ENCODE assay signal across 12 cellular contexts in the genomic region with DNA sequence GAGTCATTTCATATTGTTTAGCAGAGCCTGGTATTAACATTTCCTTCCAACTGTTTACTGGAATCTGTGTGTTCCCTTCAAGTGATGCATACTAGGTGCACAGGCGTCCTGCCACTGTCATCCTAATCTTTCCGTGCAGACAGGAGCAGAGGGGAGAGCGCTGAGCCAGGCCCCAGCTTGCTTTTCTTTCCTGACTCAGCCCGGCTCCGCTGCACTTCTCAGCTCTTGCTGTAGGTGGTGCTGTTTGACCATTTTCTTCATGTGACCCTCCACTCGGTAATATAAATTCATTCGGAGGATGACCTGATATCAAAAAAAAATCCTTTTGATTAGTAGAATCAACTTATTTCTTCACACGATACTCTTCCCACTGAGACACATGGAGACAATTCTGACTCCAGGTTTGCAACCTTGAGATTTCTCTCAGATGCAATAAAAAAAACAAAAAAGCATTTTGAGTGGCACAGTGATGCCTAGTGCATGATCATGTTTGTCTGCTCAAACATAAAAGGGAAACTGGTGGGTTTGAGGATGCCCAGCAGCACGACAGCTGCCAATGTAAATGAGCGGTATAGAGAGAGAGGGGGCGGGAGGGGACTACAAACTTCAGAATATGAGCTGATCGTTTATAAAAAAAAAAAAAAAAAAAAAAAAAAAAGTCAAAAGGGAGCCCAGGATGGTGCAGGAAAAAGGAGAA. TPM values are rescaled to one million over a fixed set of nuclear protein-coding genes. Genes with fewer than 3 reads are reported as not detected.
A peak's percentile ranks its signal among the peaks of the same experiment; 100 is the strongest.
DNase-seq lines count a peak whose midpoint lies in the region; ATAC-seq, FAIRE-seq and TF ChIP-seq lines count a peak whose summit lies in the region.
"Not testable (repeated sequence)": the region's sequence is repeated elsewhere in the genome, so short reads cannot be mapped to it uniquely, and the experiment has no call there.
"Had no signal": no experiment of that assay in that cellular context is flagged by ENCODE, and none has a peak within 500 bp of the region (broad histone marks: within the 10 kb centered on the region; RNA-seq: fewer than 3 reads in every experiment).

No MANE protein-coding gene starts in this region.

- intact Hi-C loops in CD8-positive, alpha-beta T cell (cut with DNase I, micrococcal nuclease); PC-9 (cut with micrococcal nuclease; ENCODE audit: unreplicated experiment); K562 (cut with micrococcal nuclease): not testable (repeated sequence)

- not testable (repeated sequence) for H3K9me3 ChIP-seq in CD8-positive, alpha-beta T cell (ENCODE audit: low read length); PC-9 (ENCODE audit: insufficient read depth, low read depth); K562 (replicated peaks; ENCODE audit: control insufficient read depth, insufficient read depth, low read depth, low read length)

- WGBS in K562 (ENCODE audit: insufficient coverage, low coverage, missing lambda C conversion rate) = no CpG with 5 or more reads among the region's 12 CpGs

- not testable (repeated sequence) for H3K27me3 ChIP-seq in CD8-positive, alpha-beta T cell (ENCODE audit: insufficient read depth, low read length); PC-9 (ENCODE audit: insufficient read depth, low read depth); K562 (ENCODE audit: control insufficient read depth in 2 of 2, insufficient read depth in 2 of 2, low read length in 2 of 2)
- peaks cover 11% of the 10 kb centered on the region; the same call in 1 of the 2 replicates for H3K27me3 ChIP-seq in GM23338 (ENCODE audit: insufficient read depth)

- not testable (repeated sequence) for H3K27ac ChIP-seq in CD8-positive, alpha-beta T cell (ENCODE audit: low read depth, low read length); GM23338 (ENCODE audit: low read depth); PC-9; K562 (ENCODE audit: extremely low read depth, low read depth, low read length)

- not testable (repeated sequence) for H3K4me2 ChIP-seq in GM23338; PC-9; K562 (ENCODE audit: insufficient read depth, low read length)

- H3K4me1 ChIP-seq in CD8-positive, alpha-beta T cell (ENCODE audit: insufficient read depth, low read length); GM23338 (ENCODE audit: insufficient read depth); PC-9 (replicated peaks; ENCODE audit: insufficient read depth); K562 (replicated peaks in 1 of 2; ENCODE audit: control insufficient read depth in 2 of 2, insufficient read depth in 2 of 2, low read length in 2 of 2): not testable (repeated sequence)

- H3K9me2 ChIP-seq in GM23338 (ENCODE audit: insufficient read depth); PC-9 (ENCODE audit: insufficient read depth): not testable (repeated sequence)

- TF ChIP-seq CTCF in CD8-positive, alpha-beta T cell (IDR thresholded peaks at IDR 0.05); GM23338 (conservative IDR thresholded peaks at IDR 0.05; ENCODE audit: low read depth in 2 of 2); K562 (IDR thresholded peaks at IDR 0.05 in 2 of 3, conservative IDR thresholded peaks at IDR 0.05 in 1 of 3; ENCODE audit: insufficient read depth in 2 of 3, low read depth in 1 of 3, low read length in 3 of 3): not testable (repeated sequence)
- TF ChIP-seq CTCF in PC-9 (conservative IDR thresholded peaks at IDR 0.05) = peak; percentile 36

- BruUV-seq in PC-9 (replicated peaks; lab: Mats Ljungman, UMichigan); K562 (replicated peaks; lab: Mats Ljungman, UMichigan): not testable (repeated sequence)

- not testable (repeated sequence) for H3K79me2 ChIP-seq in GM23338 (replicated peaks; ENCODE audit: insufficient read depth); PC-9 (ENCODE audit: low read depth); K562 (ENCODE audit: control insufficient read depth, insufficient read depth, low read length)

- H3K36me3 ChIP-seq in CD8-positive, alpha-beta T cell (ENCODE audit: insufficient read depth, low read length); GM23338 (ENCODE audit: insufficient read depth); PC-9 (ENCODE audit: low read depth); K562 (ENCODE audit: control insufficient read depth, insufficient read depth, low read length): not testable (repeated sequence)

- not testable (repeated sequence) for H3K27ac Mint-ChIP-seq in CD8-positive, alpha-beta T cell; GM23338; stimulated activated effector memory CD8-positive, alpha-beta T cell treated with anti-CD3 and anti-CD28 coated beads, Interleukin-12 subunit alpha, Interleukin-12 subunit beta, amount 100 ng/mL, for 72 hours

- in situ Hi-C loops in K562 (cut with MboI) = not testable (repeated sequence)

- not testable (repeated sequence) for H3K4me1 Mint-ChIP-seq in CD8-positive, alpha-beta T cell (ENCODE audit: low read depth); GM23338; stimulated activated effector memory CD8-positive, alpha-beta T cell treated with anti-CD3 and anti-CD28 coated beads, Interleukin-12 subunit alpha, Interleukin-12 subunit beta, amount 100 ng/mL, for 72 hours

- H3K36me3 Mint-ChIP-seq in CD8-positive, alpha-beta T cell; GM23338 (ENCODE audit: low read depth); stimulated activated effector memory CD8-positive, alpha-beta T cell treated with anti-CD3 and anti-CD28 coated beads, Interleukin-12 subunit alpha, Interleukin-12 subunit beta, amount 100 ng/mL, for 72 hours: not testable (repeated sequence)

- not testable (repeated sequence) for H3K9ac ChIP-seq in K562 (ENCODE audit: insufficient read depth in 1 of 2, low read depth in 2 of 2, low read length in 2 of 2)

- H2AFZ ChIP-seq in GM23338; PC-9; K562 (ENCODE audit: low read depth, low read length): not testable (repeated sequence)

- POLR2A ChIA-PET in CD8-positive, alpha-beta T cell (lab: Charles Lee); PC-9 (lab: Charles Lee; ENCODE audit: unreplicated experiment); K562 (lab: Yijun Ruan, JAX): not testable (repeated sequence)

- peak; percentile 98 for ATAC-seq in CD8-positive, alpha-beta T cell
- ATAC-seq in GM19328 (IDR thresholded peaks at IDR 0.05; ENCODE audit: unreplicated experiment) (peak; percentile 71), GM23338 (peak; percentile 93), HG03108 (IDR thresholded peaks at IDR 0.05; ENCODE audit: unreplicated experiment) (peak; percentile 76), K562 (peak; percentile 88), left lobe of liver (peak; percentile 99)
- ATAC-seq in stimulated activated effector memory CD8-positive, alpha-beta T cell treated with anti-CD3 and anti-CD28 coated beads, Interleukin-12 subunit alpha, Interleukin-12 subunit beta, amount 100 ng/mL, for 72 hours = peak; percentile 81

- H3K27me3 Mint-ChIP-seq in CD8-positive, alpha-beta T cell (ENCODE audit: low read depth); GM23338 (ENCODE audit: insufficient read depth, low read depth, poor library complexity): not testable (repeated sequence)

- DNase-seq in CD8-positive, alpha-beta T cell; GM23338 (ENCODE audit: low spot score); PC-9; K562 (ENCODE audit: extremely low read depth in 1 of 4, low spot score in 3 of 4); left lobe of liver (ENCODE audit: low spot score); stimulated activated effector memory CD8-positive, alpha-beta T cell treated with anti-CD3 and anti-CD28 coated beads, Interleukin-12 subunit alpha, Interleukin-12 subunit beta, amount 100 ng/mL, for 72 hours (ENCODE audit: low spot score in 2 of 2): not testable (repeated sequence)

- H3K4me3 ChIP-seq in CD8-positive, alpha-beta T cell (ENCODE audit: low read depth, low read length); GM23338; PC-9; K562: not testable (repeated sequence)

- H3F3A ChIP-seq in GM23338 (replicated peaks; ENCODE audit: low read depth); PC-9 (ENCODE audit: insufficient read depth, low read depth): not testable (repeated sequence)

- TF ChIP-seq POLR2A in K562 (conservative IDR thresholded peaks at IDR 0.05) = not testable (repeated sequence)

- CTCF ChIA-PET in CD8-positive, alpha-beta T cell (lab: Charles Lee); PC-9 (lab: Charles Lee); K562 (lab: Yijun Ruan, JAX; ENCODE audit: low intra/inter-chr PET ratio): not testable (repeated sequence)

- not testable (repeated sequence) for H4K20me1 ChIP-seq in GM23338 (replicated peaks; ENCODE audit: insufficient read depth); PC-9 (ENCODE audit: insufficient read depth); K562 (replicated peaks; ENCODE audit: control insufficient read depth, insufficient read depth, low read length)

- not testable (repeated sequence) for FAIRE-seq in K562 (lab: Jason Lieb, UNC)

- not testable (repeated sequence) for TF ChIP-seq EP300 in K562 (IDR thresholded peaks at IDR 0.05; ENCODE audit: low read length)

- H3K4me3 Mint-ChIP-seq in CD8-positive, alpha-beta T cell; GM23338; stimulated activated effector memory CD8-positive, alpha-beta T cell treated with anti-CD3 and anti-CD28 coated beads, Interleukin-12 subunit alpha, Interleukin-12 subunit beta, amount 100 ng/mL, for 72 hours: not testable (repeated sequence)

- not testable (repeated sequence) for H3K9me3 Mint-ChIP-seq in CD8-positive, alpha-beta T cell; GM23338; stimulated activated effector memory CD8-positive, alpha-beta T cell treated with anti-CD3 and anti-CD28 coated beads, Interleukin-12 subunit alpha, Interleukin-12 subunit beta, amount 100 ng/mL, for 72 hours

- H3K9me1 ChIP-seq in K562 (ENCODE audit: control insufficient read depth, insufficient read depth, low read length) = not testable (repeated sequence)

- peak; percentile 18 to 19; a peak in 2 of 4 replicates for TF ChIP-seq RAD21 in K562 (CRISPR knock-in tag; conservative IDR thresholded peaks at IDR 0.05 in 1 of 2, IDR thresholded peaks at IDR 0.05 in 1 of 2)

RNA-seq across cellular contexts. Expression of a gene that starts 29.0 kb away (rescaled TPM):
- not detected for total RNA-seq in CD8-positive, alpha-beta T cell
- total RNA-seq in GM23338 (2014; rRNA removed; shearing (Covaris generic)) = not detected in 2 replicates
- polyA plus RNA-seq in GM23338 (2016; fragmentation: Nextera tagmentation; extraction: Ambion mirVana) (not detected in 2 replicates), K562 (2011; rRNA removed) (0.19 and 0.21 TPM in 2 replicates), K562 (2014; fragmentation: Illumina TruSeq; extraction: Trizol) (0.06 and 0.25 TPM in 2 replicates), K562 (2014; fragmentation: Nextera tagmentation; extraction: Ambion mirVana) (not detected), K562 (2014; rRNA removed) (0.42 and 0.73 TPM in 2 replicates)
- total RNA-seq in PC-9 (2021) (0.28 and 0.43 TPM in 2 replicates), K562 (2014; rRNA removed) (0.24 and 0.32 TPM in 2 replicates), K562 (2014; rRNA removed; fragmentation: Illumina TruSeq; extraction: Trizol) (0.10 and 0.22 TPM in 2 replicates), K562 (2015; rRNA removed; fragmentation: Illumina TruSeq; extraction: Trizol) (0.34 and 0.47 TPM in 2 replicates), K562 (2021) (0.16 and 0.20 TPM in 2 replicates), left lobe of liver (0.10 TPM)
- total RNA-seq in K562 (2011; cell fraction: chromatin; rRNA removed; ENCODE audit: low replicate concordance) = 1.3 TPM in 2 replicates
- total RNA-seq in K562 (2011; cell fraction: nucleolus; rRNA removed) = 1.1 and 1.2 TPM in 2 replicates
- total RNA-seq in K562 (2011; cell fraction: nucleoplasm; rRNA removed) = 0.84 and 1.1 TPM in 2 replicates
- 0.06 and 0.34 TPM in 2 replicates for polyA plus RNA-seq in K562 (2011; cell fraction: cytosol; rRNA removed)
- polyA plus RNA-seq in K562 (2011; cell fraction: nucleus; rRNA removed) = 0.41 and 0.85 TPM in 2 replicates
- 0.23 and 0.37 TPM in 2 replicates for polyA plus RNA-seq in K562 (2012)
- polyA minus RNA-seq in K562 (2011; rRNA and poly(A)+ RNA removed) = 0.28 and 0.30 TPM in 2 replicates
- polyA minus RNA-seq in K562 (2011; cell fraction: cytosol; rRNA and poly(A)+ RNA removed) = not detected in 2 replicates
- 0.56 and 1.1 TPM in 2 replicates for polyA minus RNA-seq in K562 (2011; cell fraction: nucleus; rRNA and poly(A)+ RNA removed)
- total RNA-seq: H1, RPMI7951, skeletal muscle tissue had no signal
- polyA plus RNA-seq: cardiac muscle cell, H1 had no signal
